ENCODE assay signal across 15 cellular contexts in genomic region chr10:121450247-121450646, GRCh38.
"Had no signal": no experiment of that assay in that cellular context is flagged by ENCODE, and none has a peak within 500 bp of the region (broad histone marks: within the 10 kb centered on the region; RNA-seq: fewer than 3 reads in every experiment).

No MANE protein-coding gene starts in this region.

- H3K4me3 Mint-ChIP-seq: activated CD4-positive, alpha-beta T cell treated with anti-CD3 and anti-CD28 coated beads, Interleukin-2, amount 10 ng/mL, durations not matched to agents 7 days and 5 days; nephron progenitor cell; stimulated activated naive CD8-positive, alpha-beta T cell treated with anti-CD3 and anti-CD28 coated beads, Interleukin-15, Interleukin-2, amounts not matched to agents 100 ng/mL and 50 ng/mL, for 24 hours; T-cell had no signal

- ATAC-seq: gastrocnemius medialis, left ventricle myocardium superior, T-cell had no signal

- H3K4me3 ChIP-seq: gastrocnemius medialis, sigmoid colon, spleen, upper lobe of left lung had no signal

- DNase-seq: activated CD4-positive, alpha-beta T cell treated with anti-CD3 and anti-CD28 coated beads, Interleukin-2, amount 10 ng/mL, durations not matched to agents 7 days and 5 days; activated CD8-positive, alpha-beta memory T cell treated with anti-CD3 and anti-CD28 coated beads for 24 hours; activated naive CD4-positive, alpha-beta T cell treated with Interleukin-2 at 50 U/mL for 16 hours; effector CD8-positive, alpha-beta T cell; gastrocnemius medialis; hippocampal formation; left ventricle myocardium superior; nephron progenitor cell; sigmoid colon; spleen; T-cell; T-helper 9 cell; upper lobe of left lung had no signal

- H3K27ac ChIP-seq: epithelial cell of prostate, gastrocnemius medialis, sigmoid colon, spleen, upper lobe of left lung had no signal

- H3K36me3 ChIP-seq: gastrocnemius medialis, sigmoid colon, spleen, upper lobe of left lung had no signal

- H3K27me3 Mint-ChIP-seq: activated CD4-positive, alpha-beta T cell treated with anti-CD3 and anti-CD28 coated beads, Interleukin-2, amount 10 ng/mL, durations not matched to agents 7 days and 5 days; stimulated activated naive CD8-positive, alpha-beta T cell treated with anti-CD3 and anti-CD28 coated beads, Interleukin-15, Interleukin-2, amounts not matched to agents 100 ng/mL and 50 ng/mL, for 24 hours; T-cell had no signal

- H3K27ac Mint-ChIP-seq: activated CD4-positive, alpha-beta T cell treated with anti-CD3 and anti-CD28 coated beads, Interleukin-2, amount 10 ng/mL, durations not matched to agents 7 days and 5 days; nephron progenitor cell; stimulated activated naive CD8-positive, alpha-beta T cell treated with anti-CD3 and anti-CD28 coated beads, Interleukin-15, Interleukin-2, amounts not matched to agents 100 ng/mL and 50 ng/mL, for 24 hours; T-cell had no signal

- H3K4me1 Mint-ChIP-seq: activated CD4-positive, alpha-beta T cell treated with anti-CD3 and anti-CD28 coated beads, Interleukin-2, amount 10 ng/mL, durations not matched to agents 7 days and 5 days; T-cell had no signal

- H3K9me3 ChIP-seq: gastrocnemius medialis, sigmoid colon, spleen, upper lobe of left lung had no signal

- H3K4me1 ChIP-seq: gastrocnemius medialis, spleen, upper lobe of left lung had no signal

- H3K9me3 Mint-ChIP-seq: activated CD4-positive, alpha-beta T cell treated with anti-CD3 and anti-CD28 coated beads, Interleukin-2, amount 10 ng/mL, durations not matched to agents 7 days and 5 days; nephron progenitor cell; stimulated activated naive CD8-positive, alpha-beta T cell treated with anti-CD3 and anti-CD28 coated beads, Interleukin-15, Interleukin-2, amounts not matched to agents 100 ng/mL and 50 ng/mL, for 24 hours had no signal

- H3K36me3 Mint-ChIP-seq: T-cell had no signal

- H3K27me3 ChIP-seq: gastrocnemius medialis, sigmoid colon, spleen, upper lobe of left lung had no signal
